1 cellular context compared by ENCODE assay signal in genomic region chr14:50344116-50344775, GRCh38.
TF ChIP-seq lines count a peak whose summit lies in the region.

No MANE protein-coding gene starts in this region.

TF ChIP-seq in GM12878, 131 proteins besides CTCF, POLR2A, EP300 and RAD21 (continued from another document):
- TF ChIP-seq ZNF687 (IDR thresholded peaks at IDR 0.05) (no peak), E2F4 (IDR thresholded peaks at IDR 0.05; ENCODE audit: low read depth, low read length) (no peak), ZNF622 (IDR thresholded peaks at IDR 0.05) (no peak)
